22 cellular contexts compared by ENCODE assay signal in the genomic region with DNA sequence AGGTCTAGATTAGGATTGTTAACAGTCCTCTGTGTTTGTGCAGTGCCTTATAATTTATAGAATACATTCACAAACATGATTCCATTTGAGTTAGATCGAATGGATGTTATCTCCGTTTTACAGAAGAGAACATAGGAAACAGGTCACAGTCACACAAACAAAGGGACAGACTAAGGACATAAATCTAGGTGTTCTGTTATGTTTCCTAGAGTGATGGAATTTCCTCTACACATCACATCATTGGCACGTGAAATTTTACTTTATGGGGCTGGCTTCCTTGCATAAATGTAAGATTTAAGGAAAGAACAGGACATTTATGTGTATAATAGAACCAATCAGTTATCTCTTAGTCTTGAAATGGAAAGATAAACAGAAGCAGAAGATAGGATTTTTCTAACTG. TPM values are rescaled to one million over a fixed set of nuclear protein-coding genes. Genes with fewer than 3 reads are reported as not detected.
"Had no signal": no experiment of that assay in that cellular context is flagged by ENCODE, and none has a peak within 500 bp of the region (broad histone marks: within the 10 kb centered on the region; RNA-seq: fewer than 3 reads in every experiment).

No MANE protein-coding gene starts in this region.

- DNase-seq: cerebellar nuclear complex; colonic mucosa; dorsolateral prefrontal cortex; effector CD8-positive, alpha-beta T cell; immature natural killer cell; left ventricle myocardium superior; mesendoderm; naive B cell; sigmoid colon; small intestine; stimulated activated CD4-positive, alpha-beta T cell treated with anti-CD3 and anti-CD28 coated beads, Interleukin-12 subunit alpha, Interleukin-12 subunit beta, amount 100 ng/mL, for 4 hours; stimulated activated naive CD4-positive, alpha-beta T cell treated with Interleukin-2 at 50 U/mL for 16 hours; trophoblast cell had no signal

- H3K27me3 ChIP-seq: colonic mucosa, right atrium auricular region had no signal

- H3K4me1 ChIP-seq: colonic mucosa, gastroesophageal sphincter had no signal

- H3K9me3 ChIP-seq: colonic mucosa, esophagus muscularis mucosa, gastroesophageal sphincter, right atrium auricular region, sigmoid colon had no signal

- H3K4me3 ChIP-seq: colonic mucosa, dorsolateral prefrontal cortex, esophagus muscularis mucosa, gastroesophageal sphincter, lung, right atrium auricular region, sigmoid colon had no signal

- ATAC-seq: gastroesophageal sphincter, left ventricle myocardium superior had no signal

- H3K79me2 ChIP-seq: parathyroid adenoma had no signal

- H2AFZ ChIP-seq: parathyroid adenoma had no signal

- H3K9ac ChIP-seq: parathyroid adenoma had no signal

- H3K27ac ChIP-seq: colonic mucosa, dorsolateral prefrontal cortex, esophagus muscularis mucosa, gastroesophageal sphincter, parathyroid adenoma, sigmoid colon had no signal

- H3K36me3 ChIP-seq: colonic mucosa, esophagus muscularis mucosa, gastroesophageal sphincter, right atrium auricular region, sigmoid colon had no signal

RNA-seq across cellular contexts. Expression of gene TRIM54, which starts 6.4 kb away (rescaled TPM):
- total RNA-seq: fibroblast of villous mesenchyme had no signal
- polyA plus RNA-seq: keratinocyte had no signal

RNA-seq across cellular contexts. Expression of gene DNAJC5G, which starts 13.4 kb away (rescaled TPM):
- total RNA-seq: colonic mucosa, fibroblast of villous mesenchyme, gastroesophageal sphincter, lung had no signal
- polyA plus RNA-seq: immature natural killer cell, keratinocyte, lung, sigmoid colon, small intestine, urinary bladder had no signal

RNA-seq across cellular contexts. Expression of gene SLC30A3, which starts 25.8 kb away (rescaled TPM):
- total RNA-seq: colonic mucosa, esophagus muscularis mucosa, fibroblast of villous mesenchyme, gastroesophageal sphincter, omental fat pad had no signal
- polyA plus RNA-seq: immature natural killer cell, keratinocyte had no signal
